In the genomic region with DNA sequence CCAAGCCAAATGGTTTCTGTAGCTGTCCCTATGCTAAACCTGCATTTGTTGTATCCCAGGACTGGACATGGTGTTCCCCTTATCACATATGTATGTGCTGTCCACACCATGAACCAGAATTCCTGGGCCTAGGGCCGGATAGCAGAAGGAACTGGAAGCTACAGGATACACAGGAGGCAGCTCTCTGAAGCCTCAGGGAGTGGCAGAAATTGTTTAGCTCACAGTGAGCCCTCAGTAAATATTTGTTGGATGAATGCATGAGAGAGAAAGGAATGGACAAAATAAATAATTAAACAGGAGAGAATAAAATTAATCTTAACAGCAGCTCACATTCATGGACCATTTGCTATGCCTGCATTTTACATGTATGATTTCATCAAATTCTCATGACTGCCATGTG, we compare ENCODE assay signal across 9 cellular contexts. TPM values are rescaled to one million over a fixed set of nuclear protein-coding genes. Genes with fewer than 3 reads are reported as not detected.
DNase-seq lines count a peak whose midpoint lies in the region; ATAC-seq lines count a peak whose summit lies in the region.
"Had no signal": no experiment of that assay in that cellular context is flagged by ENCODE, and none has a peak within 500 bp of the region (broad histone marks: within the 10 kb centered on the region; RNA-seq: fewer than 3 reads in every experiment).

No MANE protein-coding gene starts in this region.

- peaks cover 3% of the 10 kb centered on the region for H3K36me3 ChIP-seq in ACC112 (ENCODE audit: insufficient read depth, low read length)
- H3K36me3 ChIP-seq in GM23248 (ENCODE audit: low read depth) = peaks cover 10% of the 10 kb centered on the region; the same call in 1 of the 2 replicates

- H3K9me3 ChIP-seq in GM23248 (ENCODE audit: low read depth) = no peaks in the 10 kb centered on the region

- H3K4me3 Mint-ChIP-seq in activated T-helper 1 cell treated with anti-CD3 and anti-CD28 coated beads, Interleukin-12 subunit alpha, Interleukin-12 subunit beta, Interleukin-2, Interleukin-4 antibody, amounts not matched to agents 30 ng/mL and 10 ng/mL and 1 ng/mL, durations not matched to agents 14 hours and 24 hours and 36 hours = peak overlapping the region; percentile 97

- H3K36me3 Mint-ChIP-seq in activated T-helper 1 cell treated with anti-CD3 and anti-CD28 coated beads, Interleukin-12 subunit alpha, Interleukin-12 subunit beta, Interleukin-2, Interleukin-4 antibody, amounts not matched to agents 30 ng/mL and 10 ng/mL and 1 ng/mL, durations not matched to agents 14 hours and 24 hours and 36 hours (ENCODE audit: low read depth) = peaks cover 24% of the 10 kb centered on the region

- H3K4me1 ChIP-seq in ACC112 (ENCODE audit: control insufficient read depth, insufficient read depth, low read length, unreplicated experiment) = peaks cover 28% of the 10 kb centered on the region
- peaks cover 34% of the 10 kb centered on the region for H3K4me1 ChIP-seq in GM23248 (ENCODE audit: insufficient read depth)

- H3K9ac ChIP-seq in GM23248 = peak overlapping the region; percentile 81

- H3K79me2 ChIP-seq in ACC112 (ENCODE audit: control insufficient read depth, insufficient read depth, low read length, unreplicated experiment) (peaks cover 18% of the 10 kb centered on the region), GM23248 (ENCODE audit: insufficient read depth) (peaks cover 24% of the 10 kb centered on the region)

- no peak for ATAC-seq in activated CD4-positive, CD25-positive, alpha-beta regulatory T cell treated with anti-CD3 and anti-CD28 coated beads, Interleukin-2, amount 50 U/mL, for 24 hours

- peak overlapping the region; percentile 81 for H3K4me3 ChIP-seq in ACC112 (ENCODE audit: low read depth, low read length)
- peak overlapping the region; percentile 92 for H3K4me3 ChIP-seq in GM23248

- DNase-seq in GM23248 (peak; percentile 72), islet precursor cell (peak; percentile 59), NCI-H510A treated with DMSO at 0.1 percent for 48 hours (lab: John Stamatoyannopoulos, UW) (no peak), SKM-1 (lab: John Stamatoyannopoulos, UW; ENCODE audit: unreplicated experiment) (no peak), NCI-H1048 (lab: John Stamatoyannopoulos, UW) (no peak)
- DNase-seq in activated T-helper 1 cell treated with anti-CD3 and anti-CD28 coated beads, Interleukin-12 subunit alpha, Interleukin-12 subunit beta, Interleukin-2, Interleukin-4 antibody, amounts not matched to agents 30 ng/mL and 10 ng/mL and 1 ng/mL, durations not matched to agents 14 hours and 24 hours and 36 hours (ENCODE audit: low spot score) = no peak
- DNase-seq: activated naive CD4-positive, alpha-beta T cell treated with anti-CD3 and anti-CD28 coated beads, Interleukin-2, amount 50 U/mL, for 16 hours had no signal

- H3K27ac ChIP-seq in ACC112 (ENCODE audit: low read depth, low read length) = peak overlapping the region; percentile 71
- H3K27ac ChIP-seq in GM23248 = peak overlapping the region; percentile 88

- no peaks in the 10 kb centered on the region for H3K9me2 ChIP-seq in GM23248 (ENCODE audit: insufficient read depth)

- H3K9me3 Mint-ChIP-seq in activated T-helper 1 cell treated with anti-CD3 and anti-CD28 coated beads, Interleukin-12 subunit alpha, Interleukin-12 subunit beta, Interleukin-2, Interleukin-4 antibody, amounts not matched to agents 30 ng/mL and 10 ng/mL and 1 ng/mL, durations not matched to agents 14 hours and 24 hours and 36 hours = no peaks in the 10 kb centered on the region

- peaks cover 37% of the 10 kb centered on the region for H3F3A ChIP-seq in GM23248 (ENCODE audit: insufficient read depth)

- no peak overlapping the region for H2AFZ ChIP-seq in ACC112 (ENCODE audit: low read length, unreplicated experiment)
- no peak overlapping the region for H2AFZ ChIP-seq in GM23248

- H3K27me3 Mint-ChIP-seq in activated T-helper 1 cell treated with anti-CD3 and anti-CD28 coated beads, Interleukin-12 subunit alpha, Interleukin-12 subunit beta, Interleukin-2, Interleukin-4 antibody, amounts not matched to agents 30 ng/mL and 10 ng/mL and 1 ng/mL, durations not matched to agents 14 hours and 24 hours and 36 hours (ENCODE audit: insufficient read depth) = no peaks in the 10 kb centered on the region

- no peaks in the 10 kb centered on the region for H4K20me1 ChIP-seq in GM23248 (ENCODE audit: insufficient read depth)

- intact Hi-C loops in activated T-helper 1 cell treated with anti-CD3 and anti-CD28 coated beads, Interleukin-12 subunit alpha, Interleukin-12 subunit beta, Interleukin-2, Interleukin-4 antibody, amounts not matched to agents 30 ng/mL and 10 ng/mL and 1 ng/mL, durations not matched to agents 14 hours and 24 hours and 36 hours (cut with micrococcal nuclease) = loop anchor here (10.0 kb wide), 2 partner anchors 327 to 443 kb away; a partner anchor contains a TSS

- H3K4me2 ChIP-seq in GM23248 (ENCODE audit: unreplicated experiment) = peak overlapping the region; percentile 75

- H3K4me1 Mint-ChIP-seq in activated T-helper 1 cell treated with anti-CD3 and anti-CD28 coated beads, Interleukin-12 subunit alpha, Interleukin-12 subunit beta, Interleukin-2, Interleukin-4 antibody, amounts not matched to agents 30 ng/mL and 10 ng/mL and 1 ng/mL, durations not matched to agents 14 hours and 24 hours and 36 hours (ENCODE audit: low read depth) = peaks cover 47% of the 10 kb centered on the region

- in situ Hi-C loops in GM23248 (cut with MboI) = no loop called here

- H3K27ac Mint-ChIP-seq in activated T-helper 1 cell treated with anti-CD3 and anti-CD28 coated beads, Interleukin-12 subunit alpha, Interleukin-12 subunit beta, Interleukin-2, Interleukin-4 antibody, amounts not matched to agents 30 ng/mL and 10 ng/mL and 1 ng/mL, durations not matched to agents 14 hours and 24 hours and 36 hours = no peak overlapping the region

- 48 to 53% methylated on average over 1 of the region's 1 CpG for WGBS in GM23248 (ENCODE audit: low coverage in 1 of 2, low lambda C conversion rate in 2 of 2, missing lambda C conversion rate in 2 of 2), 2 experiments

- H3K27me3 ChIP-seq in ACC112 (ENCODE audit: insufficient read depth, low read length) = no peaks in the 10 kb centered on the region
- H3K27me3 ChIP-seq in GM23248 (replicated peaks; ENCODE audit: insufficient read depth) = no peaks in the 10 kb centered on the region

RNA-seq across cellular contexts. Expression of a gene that starts 2.1 kb away (rescaled TPM):
- total RNA-seq in GM23248 (2014; rRNA removed; shearing (Covaris generic)) = 71.5 and 78.4 TPM in 2 replicates
- 55.9 and 59.5 TPM in 2 replicates for polyA plus RNA-seq in GM23248 (2016; fragmentation: Nextera tagmentation; extraction: Ambion mirVana)
- total RNA-seq in activated T-helper 1 cell treated with anti-CD3 and anti-CD28 coated beads, Interleukin-12 subunit alpha, Interleukin-12 subunit beta, Interleukin-2, Interleukin-4 antibody, amounts not matched to agents 30 ng/mL and 10 ng/mL and 1 ng/mL, durations not matched to agents 14 hours and 24 hours and 36 hours = 22.7 and 23.5 TPM in 2 replicates

RNA-seq across cellular contexts. Expression of a gene that starts 4.1 kb away (rescaled TPM):
- total RNA-seq in GM23248 (2014; rRNA removed; shearing (Covaris generic)) = 2.4 and 7.9 TPM in 2 replicates
- 9.2 and 12.8 TPM in 2 replicates for polyA plus RNA-seq in GM23248 (2016; fragmentation: Nextera tagmentation; extraction: Ambion mirVana)
- total RNA-seq in activated T-helper 1 cell treated with anti-CD3 and anti-CD28 coated beads, Interleukin-12 subunit alpha, Interleukin-12 subunit beta, Interleukin-2, Interleukin-4 antibody, amounts not matched to agents 30 ng/mL and 10 ng/mL and 1 ng/mL, durations not matched to agents 14 hours and 24 hours and 36 hours = 4.1 and 5.1 TPM in 2 replicates

Comparison
In these comparisons a context has a peak if more than half of its experiments do, and no peak if none do; other contexts are left out.
1. DNase-seq: peak in GM23248 (single experiment) and islet precursor cell (single experiment); none in activated T-helper 1 cell treated with anti-CD3 and anti-CD28 coated beads, Interleukin-12 subunit alpha, Interleukin-12 subunit beta, Interleukin-2, Interleukin-4 antibody, amounts not matched to agents 30 ng/mL and 10 ng/mL and 1 ng/mL, durations not matched to agents 14 hours and 24 hours and 36 hours (single experiment), NCI-H510A treated with DMSO at 0.1 percent for 48 hours (single experiment), SKM-1 (single experiment) and NCI-H1048 (single experiment).